Comparison of ENCODE assay signal across 8 cellular contexts in genomic region chr19:12945479-12946091, GRCh38. TPM values are rescaled to one million over a fixed set of nuclear protein-coding genes. Genes with fewer than 3 reads are reported as not detected.
A peak's percentile ranks its signal among the peaks of the same experiment; 100 is the strongest.
DNase-seq lines count a peak whose midpoint lies in the region; ATAC-seq and FAIRE-seq lines count a peak whose summit lies in the region.

RAD23A (plus strand) TSS chr19:12945862; CDS start chr19:12945949, 87 bp downstream.

- ATAC-seq in GM21786 (IDR thresholded peaks at IDR 0.05; ENCODE audit: unreplicated experiment) (peak; percentile 71), esophagus mucosa (peak; percentile 91)

- H3K27ac ChIP-seq in KOPT-K1 (ENCODE audit: low read depth, low read length, poor library complexity, severe bottlenecking) (peak within 1 kb of the TSS; percentile 89), muscle layer of duodenum (ENCODE audit: low read length) (peak within 1 kb of the TSS; percentile 87)

- peaks cover 7 to 45% of the 10 kb centered on the region in 2 donors for H3K4me1 ChIP-seq in muscle layer of duodenum (ENCODE audit: control insufficient read depth in 1 of 2, insufficient read depth in 2 of 2, low read length in 2 of 2)

- peak within 1 kb of the TSS; percentile 75 to 95 for H3K4me3 ChIP-seq in muscle layer of duodenum (ENCODE audit: low read depth in 1 of 2, low read length in 2 of 2)

- H3K9me3 ChIP-seq in KOPT-K1 (ENCODE audit: insufficient read depth, low read length, poor library complexity, severe bottlenecking) = no peaks in the 10 kb centered on the region
- no peaks in the 10 kb centered on the region for H3K9me3 ChIP-seq in muscle layer of duodenum (ENCODE audit: control insufficient read depth in 1 of 2, low read length in 2 of 2)

- peaks cover 83% of the 10 kb centered on the region for H3K36me3 ChIP-seq in KOPT-K1 (ENCODE audit: insufficient read depth, low read length)
- peaks cover 44 to 67% of the 10 kb centered on the region in 2 donors for H3K36me3 ChIP-seq in muscle layer of duodenum (ENCODE audit: control insufficient read depth in 1 of 2, insufficient read depth in 2 of 2, low read length in 2 of 2)

- DNase-seq in DMS79 treated with DMSO at 0.1 percent for 48 hours (lab: John Stamatoyannopoulos, UW) (peak; percentile 98), RCC 7860 (ENCODE audit: low spot score) (peak; percentile 92)
- DNase-seq in activated T-cell treated with anti-CD3 and anti-CD28 coated beads, Interleukin-2, amount 50 U/mL, for 48 hours = peak; percentile 99
- DNase-seq in stimulated activated CD8-positive, alpha-beta memory T cell treated with anti-CD3 and anti-CD28 coated beads, Interleukin-7, amount 100 ng/mL, for 24 hours (ENCODE audit: low read depth) = peak; percentile 97

- FAIRE-seq in RCC 7860 (lab: Jason Lieb, UNC) = peak; percentile 28

- H3K27me3 ChIP-seq in muscle layer of duodenum (ENCODE audit: low read depth, low read length) = no peaks in the 10 kb centered on the region

RNA-seq across cellular contexts. Expression of gene RAD23A, which starts in this region (rescaled TPM):
- 65.6 TPM for total RNA-seq in esophagus mucosa

Comparison
In these comparisons a context has a peak if more than half of its experiments do, and no peak if none do; other contexts are left out.
1. Peak in every context shown above with its lines: DNase-seq, ATAC-seq, H3K4me3 ChIP-seq and H3K27ac ChIP-seq.